27 cellular contexts compared by ENCODE assay signal in the genomic region with DNA sequence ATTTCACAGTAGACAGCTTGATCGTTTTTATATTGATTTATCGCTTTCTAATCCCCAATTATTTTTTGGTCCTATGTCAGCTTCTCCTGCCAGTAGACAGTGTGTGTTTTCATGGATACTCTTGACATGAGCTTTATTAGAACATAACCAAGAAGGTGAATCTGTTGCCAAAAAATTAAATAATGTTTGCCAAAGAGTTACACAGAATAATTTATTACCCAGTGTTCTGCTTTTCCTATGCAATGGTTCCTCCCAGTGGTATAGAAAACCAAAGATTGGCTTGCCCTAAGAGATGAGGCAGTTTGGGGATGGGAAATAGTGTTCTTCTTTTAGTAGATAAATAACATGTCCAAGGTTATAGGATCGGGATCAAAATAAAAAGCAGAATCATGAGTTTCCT.
"Had no signal": no experiment of that assay in that cellular context is flagged by ENCODE, and none has a peak within 500 bp of the region (broad histone marks: within the 10 kb centered on the region; RNA-seq: fewer than 3 reads in every experiment).

No MANE protein-coding gene starts in this region.

- H3K27ac Mint-ChIP-seq: dendritic cell treated with granulocyte-macrophage colony-stimulating factor and Interleukin-4, amounts not matched to agents 40 ng/mL and 50 ng/mL, for 4 days; endodermal cell; memory B cell; naive B cell; stimulated activated memory B cell treated with anti-CD40 and anti-IgM and Interleukin-4, amounts not matched to agents 10 μg/mL and 1 μg/mL and 100 μg/mL, for 72 hours had no signal

- H3K27me3 ChIP-seq: colonic mucosa, gastroesophageal sphincter, sigmoid colon, testis, tibial artery had no signal

- H3K4me3 Mint-ChIP-seq: dendritic cell treated with granulocyte-macrophage colony-stimulating factor and Interleukin-4, amounts not matched to agents 40 ng/mL and 50 ng/mL, for 4 days; endodermal cell; immature natural killer cell; memory B cell; nephron; stimulated activated memory B cell treated with anti-CD40 and anti-IgM and Interleukin-4, amounts not matched to agents 10 μg/mL and 1 μg/mL and 100 μg/mL, for 72 hours; type B pancreatic cell had no signal

- DNase-seq: colonic mucosa; effector CD8-positive, alpha-beta T cell; endodermal cell; hypothalamus; immature natural killer cell; kidney glomerular epithelial cell; left colon; left ventricle myocardium superior; lower lobe of right lung; naive B cell; nucleus accumbens; sigmoid colon; stimulated activated CD4-positive, alpha-beta T cell treated with anti-CD3 and anti-CD28 coated beads, Interleukin-2, amount 100 ng/mL, for 24 hours; stimulated activated CD4-positive, alpha-beta T cell treated with anti-CD3 and anti-CD28 coated beads, Interleukin-4, amount 100 ng/mL, for 24 hours; stimulated activated naive CD8-positive, alpha-beta T cell treated with anti-CD3 and anti-CD28 coated beads, Interleukin-15, Interleukin-2, amounts not matched to agents 100 U/mL and 50 U/mL, for 24 hours; substantia nigra; testis; tibial artery had no signal

- H3K36me3 ChIP-seq: colonic mucosa, gastroesophageal sphincter, lower lobe of right lung, prostate gland, sigmoid colon, tibial artery had no signal

- H3K4me1 Mint-ChIP-seq: immature natural killer cell; memory B cell; naive B cell; stimulated activated memory B cell treated with anti-CD40 and anti-IgM and Interleukin-4, amounts not matched to agents 10 μg/mL and 1 μg/mL and 100 μg/mL, for 72 hours had no signal

- H3K4me1 ChIP-seq: colonic mucosa, prostate gland, testis had no signal

- H3K9me3 ChIP-seq: colonic mucosa, gastroesophageal sphincter, lower lobe of right lung, prostate gland, sigmoid colon, testis, tibial artery had no signal

- H3K9me3 Mint-ChIP-seq: dendritic cell treated with granulocyte-macrophage colony-stimulating factor and Interleukin-4, amounts not matched to agents 40 ng/mL and 50 ng/mL, for 4 days; endodermal cell; immature natural killer cell; memory B cell; naive B cell; nephron; stimulated activated memory B cell treated with anti-CD40 and anti-IgM and Interleukin-4, amounts not matched to agents 10 μg/mL and 1 μg/mL and 100 μg/mL, for 72 hours; type B pancreatic cell had no signal

- H3K27me3 Mint-ChIP-seq: dendritic cell treated with granulocyte-macrophage colony-stimulating factor and Interleukin-4, amounts not matched to agents 40 ng/mL and 50 ng/mL, for 4 days; naive B cell; stimulated activated memory B cell treated with anti-CD40 and anti-IgM and Interleukin-4, amounts not matched to agents 10 μg/mL and 1 μg/mL and 100 μg/mL, for 72 hours; type B pancreatic cell had no signal

- ATAC-seq: esophagus mucosa; gastroesophageal sphincter; left colon; stimulated activated memory B cell treated with anti-CD40 and anti-IgM and Interleukin-4, amounts not matched to agents 10 μg/mL and 1 μg/mL and 100 μg/mL, for 72 hours; stimulated activated naive CD8-positive, alpha-beta T cell treated with anti-CD3 and anti-CD28 coated beads, Interleukin-15, Interleukin-2, amounts not matched to agents 100 U/mL and 50 U/mL, for 24 hours had no signal

- H3K27ac ChIP-seq: colonic mucosa, epithelial cell of prostate, gastroesophageal sphincter, lower lobe of right lung, prostate gland, sigmoid colon, testis had no signal

- H3K4me3 ChIP-seq: colonic mucosa, gastroesophageal sphincter, lower lobe of right lung, prostate gland, sigmoid colon, testis, tibial artery had no signal

- H3K36me3 Mint-ChIP-seq: immature natural killer cell; memory B cell; naive B cell; stimulated activated memory B cell treated with anti-CD40 and anti-IgM and Interleukin-4, amounts not matched to agents 10 μg/mL and 1 μg/mL and 100 μg/mL, for 72 hours; type B pancreatic cell had no signal
